Comparison of ENCODE assay signal across 10 cellular contexts in genomic region chr5:136011427-136012001, GRCh38. TPM values are rescaled to one million over a fixed set of nuclear protein-coding genes. Genes with fewer than 3 reads are reported as not detected.
DNase-seq lines count a peak whose midpoint lies in the region; ATAC-seq and TF ChIP-seq lines count a peak whose summit lies in the region.
"Had no signal": no experiment of that assay in that cellular context is flagged by ENCODE, and none has a peak within 500 bp of the region (broad histone marks: within the 10 kb centered on the region; RNA-seq: fewer than 3 reads in every experiment).

No MANE protein-coding gene starts in this region.

- DNase-seq in GM23248 (peak; percentile 94), RWPE2 (ENCODE audit: low spot score) (no peak), glomerular endothelial cell (ENCODE audit: extremely low read depth, low read depth, low spot score) (peak; percentile 76), smooth muscle cell (lab: John Stamatoyannopoulos, UW; ENCODE audit: unreplicated experiment) (no peak), globus pallidus (ENCODE audit: low spot score) (no peak), SIG-M5 treated with dmso at 0.1 percent for 504 hours (lab: John Stamatoyannopoulos, UW; ENCODE audit: unreplicated experiment) (no peak)
- DNase-seq: activated CD4-positive, alpha-beta T cell treated with anti-CD3 and anti-CD28 coated beads for 1 hour; head of caudate nucleus; nucleus accumbens had no signal

- H3K27ac ChIP-seq in GM23248: peak overlapping the region; percentile 69
- peak overlapping the region; percentile 99 for H3K27ac ChIP-seq in RWPE2 (ENCODE audit: poor library complexity, severe bottlenecking)
- peak overlapping the region; percentile 83 for H3K27ac ChIP-seq in smooth muscle cell (ENCODE audit: low read depth)

- TF ChIP-seq CTCF in RWPE2 (IDR thresholded peaks at IDR 0.05; ENCODE audit: poor library complexity, severe bottlenecking) (no peak), smooth muscle cell (IDR thresholded peaks at IDR 0.05; ENCODE audit: borderline replicate concordance, insufficient read depth, poor library complexity, severe bottlenecking) (no peak)

- H2AFZ ChIP-seq in GM23248 (no peak overlapping the region), smooth muscle cell (ENCODE audit: low read depth) (peak overlapping the region; percentile 14)

- H3K79me2 ChIP-seq in GM23248 (ENCODE audit: insufficient read depth) (no peaks in the 10 kb centered on the region), smooth muscle cell (ENCODE audit: low read depth) (no peaks in the 10 kb centered on the region)

- 3 to 5% methylated on average over 4 of the region's 4 CpGs for WGBS in GM23248 (ENCODE audit: low coverage in 1 of 2, low lambda C conversion rate in 2 of 2, missing lambda C conversion rate in 2 of 2), 2 experiments
- 17% methylated on average over 4 of the region's 4 CpGs for WGBS in smooth muscle cell (ENCODE audit: low lambda C conversion rate)

- no peaks in the 10 kb centered on the region for H3K9me2 ChIP-seq in GM23248 (ENCODE audit: insufficient read depth)

- H3K4me3 ChIP-seq in GM23248 (peak overlapping the region; percentile 18; the same call in 1 of the 2 replicates), RWPE2 (ENCODE audit: severe bottlenecking) (no peak overlapping the region), smooth muscle cell (no peak overlapping the region)

- peak; percentile 49 for ATAC-seq in RWPE2 (ENCODE audit: low read depth)
- no peak for ATAC-seq in GM18519 (IDR thresholded peaks at IDR 0.05; ENCODE audit: low FRiP score, unreplicated experiment)

- H3F3A ChIP-seq in GM23248 (ENCODE audit: insufficient read depth) (peaks cover 69% of the 10 kb centered on the region), smooth muscle cell (ENCODE audit: low read depth) (peaks cover 30% of the 10 kb centered on the region)

- no peaks in the 10 kb centered on the region for H3K27me3 ChIP-seq in GM23248 (replicated peaks; ENCODE audit: insufficient read depth)
- H3K27me3 ChIP-seq in RWPE2 (ENCODE audit: insufficient read depth, poor library complexity, severe bottlenecking): no peaks in the 10 kb centered on the region
- H3K27me3 ChIP-seq in smooth muscle cell (ENCODE audit: low read depth): no peaks in the 10 kb centered on the region

- in situ Hi-C loops in GM23248 (cut with MboI): no loop called here

- H3K4me2 ChIP-seq in GM23248 (ENCODE audit: unreplicated experiment) (peak overlapping the region; percentile 43), smooth muscle cell (peak overlapping the region; percentile 66)

- H3K9ac ChIP-seq in GM23248 (peak overlapping the region; percentile 12; the same call in 1 of the 2 replicates), smooth muscle cell (ENCODE audit: low read depth) (peak overlapping the region; percentile 14)

- H4K20me1 ChIP-seq in GM23248 (ENCODE audit: insufficient read depth): no peaks in the 10 kb centered on the region
- no peaks in the 10 kb centered on the region for H4K20me1 ChIP-seq in smooth muscle cell (ENCODE audit: low read depth)

- H3K36me3 ChIP-seq in GM23248 (ENCODE audit: low read depth) (no peaks in the 10 kb centered on the region), RWPE2 (ENCODE audit: low read depth) (no peaks in the 10 kb centered on the region), smooth muscle cell (ENCODE audit: low read depth) (no peaks in the 10 kb centered on the region)

- H3K9me3 ChIP-seq in GM23248 (ENCODE audit: low read depth) (no peaks in the 10 kb centered on the region), RWPE2 (ENCODE audit: severe bottlenecking) (no peaks in the 10 kb centered on the region), smooth muscle cell (replicated peaks; ENCODE audit: low read depth) (no peaks in the 10 kb centered on the region)

- H3K4me1 ChIP-seq in GM23248 (ENCODE audit: insufficient read depth) (peaks cover 75% of the 10 kb centered on the region), RWPE2 (ENCODE audit: insufficient read depth, poor library complexity, severe bottlenecking) (peaks cover 63% of the 10 kb centered on the region), smooth muscle cell (ENCODE audit: low read depth) (peaks cover 5% of the 10 kb centered on the region)

RNA-seq across cellular contexts. Expression of gene TGFBI, which starts 17.3 kb away (rescaled TPM):
- 7,109 and 7,351 TPM in 2 replicates for total RNA-seq in GM23248 (2014; rRNA removed; shearing (Covaris generic))
- 7,159 and 7,358 TPM in 2 replicates for polyA plus RNA-seq in GM23248 (2016; fragmentation: Nextera tagmentation; extraction: Ambion mirVana)
- 110 and 125 TPM in 2 replicates for total RNA-seq in glomerular endothelial cell
- 2,635 and 2,673 TPM in 2 replicates for total RNA-seq in smooth muscle cell
- polyA plus RNA-seq in smooth muscle cell: 2,505 and 2,991 TPM in 2 replicates

RNA-seq across cellular contexts. Expression of gene LECT2, which starts 56.7 kb away (rescaled TPM):
- total RNA-seq in GM23248 (2014; rRNA removed; shearing (Covaris generic)): 0.32 TPM in 1 of 2 replicates, not detected in the other
- polyA plus RNA-seq in GM23248 (2016; fragmentation: Nextera tagmentation; extraction: Ambion mirVana) (0.41 and 0.51 TPM in 2 replicates), smooth muscle cell (not detected in 2 replicates)
- total RNA-seq in glomerular endothelial cell (not detected in 2 replicates), smooth muscle cell (not detected in 2 replicates)

Comparison
In these comparisons a context has a peak if more than half of its experiments do, and no peak if none do; other contexts are left out.
1. DNase-seq: peak in GM23248 (single experiment) and glomerular endothelial cell (single experiment); none in RWPE2 (single experiment), smooth muscle cell (single experiment), globus pallidus (single experiment) and SIG-M5 treated with dmso at 0.1 percent for 504 hours (single experiment).
2. RNA of gene TGFBI, which starts 17.3 kb away (total RNA-seq): 7,109 to 7,351 TPM in GM23248 and 2,635 to 2,673 TPM in smooth muscle cell; 110 to 125 TPM in glomerular endothelial cell; every median in the first group is over 10 times any median in the second.
3. Peak in every context shown above with its lines, with median percentiles within 50 percentile points of each other: H3K27ac ChIP-seq.